Comparison of ENCODE assay signal across 8 cellular contexts in the genomic region with DNA sequence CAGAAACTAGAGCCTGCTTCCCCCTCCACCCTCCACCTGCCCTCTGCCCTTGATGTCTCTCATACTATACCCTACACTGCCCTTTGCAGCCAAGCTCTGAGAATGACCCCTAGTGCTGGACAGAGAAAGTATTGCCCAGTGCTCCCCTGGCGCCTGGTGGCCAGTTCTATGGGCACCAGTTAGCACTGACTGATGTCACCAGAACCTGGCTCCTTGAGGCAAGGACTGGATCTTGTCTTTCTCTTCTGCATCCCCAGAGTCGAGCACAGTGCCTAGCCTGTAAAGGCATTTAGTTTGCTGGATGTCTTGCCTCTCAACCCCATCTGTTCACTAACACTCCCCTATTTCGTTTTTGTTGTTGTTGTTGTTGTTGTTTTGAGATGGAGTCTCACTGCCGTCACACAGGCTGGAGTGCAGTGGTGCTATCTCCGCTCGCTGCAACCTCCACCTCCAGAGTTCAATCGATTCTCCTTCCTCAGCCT. TPM values are rescaled to one million over a fixed set of nuclear protein-coding genes. Genes with fewer than 3 reads are reported as not detected.
DNase-seq lines count a peak whose midpoint lies in the region; ATAC-seq and TF ChIP-seq lines count a peak whose summit lies in the region.
"Had no signal": no experiment of that assay in that cellular context is flagged by ENCODE, and none has a peak within 500 bp of the region (broad histone marks: within the 10 kb centered on the region; RNA-seq: fewer than 3 reads in every experiment).

No MANE protein-coding gene starts in this region.

- peaks cover 12% of the 10 kb centered on the region for H3K36me3 Mint-ChIP-seq in type B pancreatic cell

- ATAC-seq in left lobe of liver, result peak; percentile 25
- ATAC-seq in GM18909 (IDR thresholded peaks at IDR 0.05; ENCODE audit: poor library complexity, unreplicated experiment), result no peak

- peak overlapping the region; percentile 69 for H3K4me3 Mint-ChIP-seq in type B pancreatic cell

- TF ChIP-seq EP300 in Ishikawa (IDR thresholded peaks at IDR 0.05; ENCODE audit: borderline replicate concordance), result no peak

- in situ Hi-C loops in T47D (cut with HindIII; ENCODE audit: low pct_unique_long_range_greater_than_20kb, low sequenced_read_pairs), result no loop called here

- TF ChIP-seq RAD21 in Ishikawa (IDR thresholded peaks at IDR 0.05; ENCODE audit: low read depth), result peak; percentile 43; the same call in 1 of the 2 replicates

- H3K9me3 Mint-ChIP-seq in type B pancreatic cell, result no peaks in the 10 kb centered on the region

- peak; percentile 45 for TF ChIP-seq CTCF in type B pancreatic cell (conservative IDR thresholded peaks at IDR 0.05)

- peak overlapping the region; percentile 97 for H3K27ac Mint-ChIP-seq in type B pancreatic cell

- H3K4me1 Mint-ChIP-seq in type B pancreatic cell (ENCODE audit: unreplicated experiment), result peaks cover 31% of the 10 kb centered on the region

- DNase-seq in T47D (ENCODE audit: low read depth in 1 of 2, low spot score in 1 of 2), result peak; percentile 50 to 70
- DNase-seq in left lobe of liver (ENCODE audit: low spot score), result no peak
- DNase-seq in type B pancreatic cell (ENCODE audit: extremely low spot score, unreplicated experiment), result no peak
- DNase-seq in activated CD4-positive, alpha-beta T cell treated with anti-CD3 and anti-CD28 coated beads for 48 hours, result no peak
- DNase-seq in NCI-H2029 (lab: John Stamatoyannopoulos, UW), result no peak
- DNase-seq: NCI-H1417 treated with DMSO at 0.1 percent for 48 hours had no signal

- no peaks in the 10 kb centered on the region for H3K27me3 Mint-ChIP-seq in type B pancreatic cell

TF ChIP-seq in Ishikawa, 13 proteins besides CTCF, POLR2A, EP300 and RAD21:
- TF ChIP-seq, protein P1, sequence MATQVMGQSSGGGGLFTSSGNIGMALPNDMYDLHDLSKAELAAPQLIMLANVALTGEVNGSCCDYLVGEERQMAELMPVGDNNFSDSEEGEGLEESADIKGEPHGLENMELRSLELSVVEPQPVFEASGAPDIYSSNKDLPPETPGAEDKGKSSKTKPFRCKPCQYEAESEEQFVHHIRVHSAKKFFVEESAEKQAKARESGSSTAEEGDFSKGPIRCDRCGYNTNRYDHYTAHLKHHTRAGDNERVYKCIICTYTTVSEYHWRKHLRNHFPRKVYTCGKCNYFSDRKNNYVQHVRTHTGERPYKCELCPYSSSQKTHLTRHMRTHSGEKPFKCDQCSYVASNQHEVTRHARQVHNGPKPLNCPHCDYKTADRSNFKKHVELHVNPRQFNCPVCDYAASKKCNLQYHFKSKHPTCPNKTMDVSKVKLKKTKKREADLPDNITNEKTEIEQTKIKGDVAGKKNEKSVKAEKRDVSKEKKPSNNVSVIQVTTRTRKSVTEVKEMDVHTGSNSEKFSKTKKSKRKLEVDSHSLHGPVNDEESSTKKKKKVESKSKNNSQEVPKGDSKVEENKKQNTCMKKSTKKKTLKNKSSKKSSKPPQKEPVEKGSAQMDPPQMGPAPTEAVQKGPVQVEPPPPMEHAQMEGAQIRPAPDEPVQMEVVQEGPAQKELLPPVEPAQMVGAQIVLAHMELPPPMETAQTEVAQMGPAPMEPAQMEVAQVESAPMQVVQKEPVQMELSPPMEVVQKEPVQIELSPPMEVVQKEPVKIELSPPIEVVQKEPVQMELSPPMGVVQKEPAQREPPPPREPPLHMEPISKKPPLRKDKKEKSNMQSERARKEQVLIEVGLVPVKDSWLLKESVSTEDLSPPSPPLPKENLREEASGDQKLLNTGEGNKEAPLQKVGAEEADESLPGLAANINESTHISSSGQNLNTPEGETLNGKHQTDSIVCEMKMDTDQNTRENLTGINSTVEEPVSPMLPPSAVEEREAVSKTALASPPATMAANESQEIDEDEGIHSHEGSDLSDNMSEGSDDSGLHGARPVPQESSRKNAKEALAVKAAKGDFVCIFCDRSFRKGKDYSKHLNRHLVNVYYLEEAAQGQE (IDR thresholded peaks at IDR 0.05; ENCODE audit: low read depth), result peak; percentile 40; the same call in 1 of the 2 replicates
- TF ChIP-seq ZBTB7A (IDR thresholded peaks at IDR 0.05; ENCODE audit: low read depth), result no peak

RNA-seq across cellular contexts. Expression of gene PHLDA3, which starts 5.9 kb away (rescaled TPM):
- total RNA-seq in left lobe of liver (1.8 TPM), type B pancreatic cell (ENCODE audit: low replicate concordance) (59.3 and 132 TPM in 2 replicates)

RNA-seq across cellular contexts. Expression of gene TNNI1, which starts 41.6 kb away (rescaled TPM):
- total RNA-seq in left lobe of liver (not detected), type B pancreatic cell (ENCODE audit: low replicate concordance) (0.12 and 6.1 TPM in 2 replicates)

RNA-seq across cellular contexts. Expression of gene CSRP1, which starts 43.8 kb away (rescaled TPM):
- total RNA-seq in left lobe of liver, result 67.7 TPM
- total RNA-seq in type B pancreatic cell (ENCODE audit: low replicate concordance), result 7.3 and 139 TPM in 2 replicates

Comparison
In these comparisons a context has a peak if more than half of its experiments do, and no peak if none do; other contexts are left out.
1. DNase-seq: peak in T47D (2 of 2); none in left lobe of liver (single experiment), type B pancreatic cell (single experiment), activated CD4-positive, alpha-beta T cell treated with anti-CD3 and anti-CD28 coated beads for 48 hours (single experiment) and NCI-H2029 (single experiment).
2. RNA of gene PHLDA3, which starts 5.9 kb away (total RNA-seq): 59.3 to 132 TPM in type B pancreatic cell; 1.8 TPM in left lobe of liver (single experiment); every median in the first group is over 10 times any median in the second.